In genomic region chr9:91223000-91223399, GRCh38 we compare ENCODE assay signal across 16 cellular contexts.
"Had no signal": no experiment of that assay in that cellular context is flagged by ENCODE, and none has a peak within 500 bp of the region (broad histone marks: within the 10 kb centered on the region; RNA-seq: fewer than 3 reads in every experiment).

No MANE protein-coding gene starts in this region.

- H3K4me1 ChIP-seq: suprapubic skin, upper lobe of left lung had no signal

- H3K27me3 ChIP-seq: neutrophil, suprapubic skin, upper lobe of left lung had no signal

- DNase-seq: activated CD4-positive, CD25-positive, alpha-beta regulatory T cell treated with anti-CD3 and anti-CD28 coated beads, Interleukin-2, amount 50 U/mL, for 72 hours; activated gamma-delta T cell treated with Interleukin-2 at 50 U/mL for 16 hours; activated T-cell treated with anti-CD3 and anti-CD28 coated beads, Interleukin-2, amount 50 U/mL, for 1 hour; effector memory CD4-positive, alpha-beta T cell; hippocampal formation; kidney glomerular epithelial cell; naive thymus-derived CD4-positive, alpha-beta T cell; posterior cingulate gyrus; right cardiac atrium; stimulated activated CD4-positive, alpha-beta T cell treated with anti-CD3 and anti-CD28 coated beads, Interleukin-2, amount 100 ng/mL, for 24 hours; stimulated activated naive CD4-positive, alpha-beta T cell; upper lobe of left lung had no signal

- ATAC-seq: naive thymus-derived CD4-positive, alpha-beta T cell; right cardiac atrium had no signal

- H3K27me3 Mint-ChIP-seq: naive thymus-derived CD4-positive, alpha-beta T cell had no signal

- H3K27ac ChIP-seq: epithelial cell of prostate, neutrophil, suprapubic skin, upper lobe of left lung had no signal

- H3K4me3 Mint-ChIP-seq: naive thymus-derived CD4-positive, alpha-beta T cell had no signal

- H3K9me3 ChIP-seq: neutrophil, suprapubic skin, upper lobe of left lung had no signal

- H3K27ac Mint-ChIP-seq: naive thymus-derived CD4-positive, alpha-beta T cell had no signal

- H3K36me3 ChIP-seq: neutrophil had no signal

- H3K4me3 ChIP-seq: lung, suprapubic skin, upper lobe of left lung had no signal

- H3K4me1 Mint-ChIP-seq: naive thymus-derived CD4-positive, alpha-beta T cell had no signal
